ENCODE assay signal across 10 cellular contexts in the genomic region with DNA sequence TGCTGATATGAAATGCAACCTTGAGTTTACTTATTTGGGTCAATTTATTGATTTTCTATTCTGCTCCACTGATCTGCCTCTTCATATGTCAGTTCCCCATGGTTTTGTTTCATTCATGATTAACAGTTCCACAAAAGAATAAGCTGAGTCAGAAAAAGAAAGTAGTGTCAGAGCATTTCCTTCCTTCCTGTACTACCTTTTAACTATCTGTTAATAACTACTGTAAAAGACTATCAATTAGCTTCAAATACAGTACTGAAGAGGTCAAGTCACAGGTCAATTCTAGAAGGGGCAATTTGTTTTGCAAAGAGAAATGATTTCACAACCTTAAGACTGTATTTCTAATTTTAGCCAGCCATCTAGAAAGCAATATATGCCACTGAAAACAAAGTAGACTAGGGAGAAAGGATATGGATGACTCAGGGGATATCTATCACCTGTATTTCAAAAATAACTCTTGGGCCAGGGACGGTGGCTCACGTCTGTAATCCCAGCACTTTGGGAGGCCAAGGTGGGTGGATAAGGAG.
DNase-seq lines count a peak whose midpoint lies in the region; ATAC-seq and TF ChIP-seq lines count a peak whose summit lies in the region.
"Had no signal": no experiment of that assay in that cellular context is flagged by ENCODE, and none has a peak within 500 bp of the region (broad histone marks: within the 10 kb centered on the region; RNA-seq: fewer than 3 reads in every experiment).

No MANE protein-coding gene starts in this region.

- DNase-seq in choroid plexus epithelial cell (ENCODE audit: low read depth) (peak; percentile 33), NCI-H82 treated with DMSO at 0.1 percent for 48 hours (lab: John Stamatoyannopoulos, UW; ENCODE audit: unreplicated experiment) (no peak), LoVo (ENCODE audit: low spot score) (no peak), NCI-H748 treated with DMSO at 0.1 percent for 48 hours (lab: John Stamatoyannopoulos, UW) (no peak), sciatic nerve (ENCODE audit: low spot score) (no peak)
- DNase-seq: GDM1, NCI-H2171 treated with DMSO at 0.1 percent for 48 hours had no signal

- TF ChIP-seq CTCF in choroid plexus epithelial cell (conservative IDR thresholded peaks at IDR 0.05; ENCODE audit: low read depth, low read length), result no peak

- intact Hi-C loops in sciatic nerve (cut with DNase I), result no loop called here

- no peak overlapping the region for H3K4me3 ChIP-seq in choroid plexus epithelial cell (ENCODE audit: low read depth, low read length)

- peak; percentile 73 for ATAC-seq in GM18499 (IDR thresholded peaks at IDR 0.05; ENCODE audit: insufficient read depth, unreplicated experiment)
- peak; percentile 76 for ATAC-seq in GM21390 (IDR thresholded peaks at IDR 0.05; ENCODE audit: unreplicated experiment)
- peak; percentile 85 for ATAC-seq in HG03378 (IDR thresholded peaks at IDR 0.05; ENCODE audit: unreplicated experiment)
- no peak for ATAC-seq in sciatic nerve
